16 cellular contexts compared by ENCODE assay signal in genomic region chr6:36247691-36248090, GRCh38. TPM values are rescaled to one million over a fixed set of nuclear protein-coding genes. Genes with fewer than 3 reads are reported as not detected.
DNase-seq lines count a peak whose midpoint lies in the region; ATAC-seq and TF ChIP-seq lines count a peak whose summit lies in the region.
"Had no signal": no experiment of that assay in that cellular context is flagged by ENCODE, and none has a peak within 500 bp of the region (broad histone marks: within the 10 kb centered on the region; RNA-seq: fewer than 3 reads in every experiment).

No MANE protein-coding gene starts in this region.

- ATAC-seq in HG03565 (IDR thresholded peaks at IDR 0.05; ENCODE audit: unreplicated experiment) (no peak), GM21619 (IDR thresholded peaks at IDR 0.05; ENCODE audit: unreplicated experiment) (no peak)
- ATAC-seq: activated CD4-positive, CD25-positive, alpha-beta regulatory T cell treated with anti-CD3 and anti-CD28 coated beads, Interleukin-2, amount 50 U/mL, for 24 hours had no signal

- no peaks in the 10 kb centered on the region for H3K27me3 ChIP-seq in MG63
- H3K27me3 ChIP-seq: transverse colon had no signal

- TF ChIP-seq CTCF in AG10803 (conservative IDR thresholded peaks at IDR 0.05; ENCODE audit: low read length), result no peak
- TF ChIP-seq CTCF in fibroblast of mammary gland (conservative IDR thresholded peaks at IDR 0.05; ENCODE audit: control insufficient read depth, insufficient read depth, low read depth, low read length), result no peak

- H3K4me3 ChIP-seq in AG10803 (ENCODE audit: low read length) (no peak overlapping the region), MG63 (no peak overlapping the region), fibroblast of mammary gland (ENCODE audit: control insufficient read depth, low read depth, low read length) (no peak overlapping the region)
- H3K4me3 ChIP-seq: transverse colon had no signal

- intact Hi-C loops in posterior vena cava (cut with DNase I), result no loop called here

- H3K9me3 ChIP-seq in MG63, result no peaks in the 10 kb centered on the region
- H3K9me3 ChIP-seq: transverse colon had no signal

- H3K36me3 ChIP-seq in MG63, result no peaks in the 10 kb centered on the region
- H3K36me3 ChIP-seq: transverse colon had no signal

- peak; percentile 45 for DNase-seq in AG10803 (ENCODE audit: low read depth)
- peak; percentile 72 for DNase-seq in MG63
- peak; percentile 47 for DNase-seq in fibroblast of mammary gland (ENCODE audit: low read depth)
- DNase-seq in posterior vena cava (ENCODE audit: low spot score), result peak; percentile 70
- no peak for DNase-seq in hippocampal formation (lab: John Stamatoyannopoulos, UW)
- DNase-seq in activated CD4-positive, CD25-positive, alpha-beta regulatory T cell (lab: John Stamatoyannopoulos, UW), result no peak
- DNase-seq: caudate nucleus; DMS 273 treated with DMSO at 0.1 percent for 48 hours; effector memory CD4-positive, alpha-beta T cell; midbrain; NCI-H1436; Right ventricle myocardium superior; transverse colon had no signal

RNA-seq across cellular contexts. Expression of gene PNPLA1, which starts 22.2 kb away (rescaled TPM):
- not detected in 2 replicates for total RNA-seq in MG63 (2014; rRNA removed; shearing (Covaris generic); ENCODE audit: low replicate concordance)
- under 1 TPM; 0.14 to 0.19 TPM for total RNA-seq in posterior vena cava
- total RNA-seq: Right ventricle myocardium superior had no signal

RNA-seq across cellular contexts. Expression of gene BRPF3, which starts 51.1 kb away (rescaled TPM):
- 6.9 and 11.7 TPM in 2 replicates for total RNA-seq in MG63 (2014; rRNA removed; shearing (Covaris generic); ENCODE audit: low replicate concordance)
- total RNA-seq in posterior vena cava, result 10 to 100 TPM; 16.2 to 22.8 TPM

Comparison
In these comparisons a context has a peak if more than half of its experiments do, and no peak if none do; other contexts are left out.
1. DNase-seq: peak in AG10803 (single experiment), MG63 (single experiment), fibroblast of mammary gland (single experiment) and posterior vena cava (single experiment); none in hippocampal formation (0 of 2) and activated CD4-positive, CD25-positive, alpha-beta regulatory T cell (0 of 4).